25 cellular contexts compared by ENCODE assay signal in the genomic region with DNA sequence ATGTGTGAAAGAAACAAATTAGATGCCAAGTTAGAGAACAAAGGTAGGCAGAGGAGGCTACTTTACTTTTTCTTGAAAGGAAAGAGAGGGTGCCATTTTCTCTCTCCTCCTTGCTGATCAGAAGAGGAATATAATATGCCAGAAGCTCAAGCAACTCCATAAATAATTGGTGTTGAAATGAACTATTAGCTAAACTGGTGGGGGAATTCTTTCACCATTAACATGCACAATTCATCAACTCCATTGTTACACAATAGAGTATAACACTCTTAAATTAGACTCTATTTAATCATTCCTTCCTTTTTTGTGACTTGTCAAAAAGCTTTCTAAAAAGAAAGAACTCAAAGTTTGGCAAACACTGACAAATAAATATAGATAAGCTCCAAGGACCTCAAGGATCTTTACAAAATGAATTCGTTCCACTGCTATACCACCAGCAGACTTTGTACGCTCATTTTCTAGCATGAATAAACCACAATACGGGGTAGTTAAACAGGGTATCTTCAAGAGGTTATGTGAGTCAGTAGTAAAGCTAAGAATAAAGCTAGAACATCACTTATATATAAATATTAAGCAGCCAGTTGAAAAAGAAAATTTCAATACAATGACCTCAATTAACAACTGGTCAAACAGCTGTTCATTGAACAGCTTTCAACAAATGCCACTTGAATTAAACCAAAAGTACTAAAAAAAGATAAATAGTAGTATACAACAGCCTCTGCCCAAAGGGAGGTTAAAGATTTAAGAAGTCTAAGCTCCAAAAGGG.
"Had no signal": no experiment of that assay in that cellular context is flagged by ENCODE, and none has a peak within 500 bp of the region (broad histone marks: within the 10 kb centered on the region; RNA-seq: fewer than 3 reads in every experiment).

No MANE protein-coding gene starts in this region.

- H3K9me3 Mint-ChIP-seq: activated CD4-positive, alpha-beta T cell treated with anti-CD3 and anti-CD28 coated beads, Interleukin-2, amount 10 ng/mL, durations not matched to agents 24 days and 14 days; activated CD8-positive, alpha-beta T cell treated with anti-CD3 and anti-CD28 coated beads for 36 hours; activated naive CD8-positive, alpha-beta T cell treated with anti-CD3 and anti-CD28 coated beads for 36 hours; activated T-helper 17 cell treated with anti-CD3 and anti-CD28 coated beads, Interleukin-2, amount 50 U/mL, for 72 hours; brain; endodermal cell; immature natural killer cell; memory B cell; neural crest cell had no signal

- H3K27me3 ChIP-seq: colonic mucosa, gastrocnemius medialis, thyroid gland had no signal

- H3K27ac Mint-ChIP-seq: activated CD4-positive, alpha-beta T cell treated with anti-CD3 and anti-CD28 coated beads, Interleukin-2, amount 10 ng/mL, durations not matched to agents 24 days and 14 days; activated CD8-positive, alpha-beta T cell treated with anti-CD3 and anti-CD28 coated beads for 36 hours; activated naive CD8-positive, alpha-beta T cell treated with anti-CD3 and anti-CD28 coated beads for 36 hours; activated T-helper 17 cell treated with anti-CD3 and anti-CD28 coated beads, Interleukin-2, amount 50 U/mL, for 72 hours; endodermal cell; immature natural killer cell; memory B cell had no signal

- ATAC-seq: activated CD8-positive, alpha-beta T cell treated with anti-CD3 and anti-CD28 coated beads for 36 hours; activated T-helper 17 cell treated with anti-CD3 and anti-CD28 coated beads, Interleukin-2, amount 50 U/mL, for 72 hours; gastrocnemius medialis; left ventricle myocardium superior; psoas muscle; sciatic nerve had no signal

- H3K36me3 ChIP-seq: colonic mucosa, gastrocnemius medialis, thyroid gland had no signal

- H3K4me3 Mint-ChIP-seq: activated CD4-positive, alpha-beta T cell treated with anti-CD3 and anti-CD28 coated beads, Interleukin-2, amount 10 ng/mL, durations not matched to agents 24 days and 14 days; activated CD8-positive, alpha-beta T cell treated with anti-CD3 and anti-CD28 coated beads for 36 hours; activated naive CD8-positive, alpha-beta T cell treated with anti-CD3 and anti-CD28 coated beads for 36 hours; activated T-helper 17 cell treated with anti-CD3 and anti-CD28 coated beads, Interleukin-2, amount 50 U/mL, for 72 hours; endodermal cell; immature natural killer cell; memory B cell; neural crest cell had no signal

- H3K9me3 ChIP-seq: colonic mucosa, gastrocnemius medialis, psoas muscle, thyroid gland had no signal

- H3K4me3 ChIP-seq: colonic mucosa, gastrocnemius medialis, psoas muscle, thyroid gland had no signal

- DNase-seq: activated CD4-positive, alpha-beta T cell treated with anti-CD3 and anti-CD28 coated beads, Interleukin-2, amount 10 ng/mL, durations not matched to agents 24 days and 14 days; activated CD4-positive, CD25-positive, alpha-beta regulatory T cell; activated CD8-positive, alpha-beta T cell treated with anti-CD3 and anti-CD28 coated beads for 36 hours; activated naive CD4-positive, alpha-beta T cell; activated naive CD8-positive, alpha-beta T cell treated with anti-CD3 and anti-CD28 coated beads for 36 hours; activated T-cell treated with anti-CD3 and anti-CD28 coated beads, Interleukin-2, amount 50 U/mL, for 1 hour; central memory CD4-positive, alpha-beta T cell; colonic mucosa; endodermal cell; gastrocnemius medialis; immature natural killer cell; kidney glomerular epithelial cell; left ventricle myocardium superior; naive B cell; psoas muscle; stimulated activated naive CD4-positive, alpha-beta T cell; T-helper 1 cell; T-helper 9 cell; thyroid gland had no signal

- H3K27ac ChIP-seq: colonic mucosa, epithelial cell of prostate, gastrocnemius medialis, psoas muscle, thyroid gland had no signal

- H3K27me3 Mint-ChIP-seq: activated CD4-positive, alpha-beta T cell treated with anti-CD3 and anti-CD28 coated beads, Interleukin-2, amount 10 ng/mL, durations not matched to agents 24 days and 14 days; activated CD8-positive, alpha-beta T cell treated with anti-CD3 and anti-CD28 coated beads for 36 hours; activated naive CD8-positive, alpha-beta T cell treated with anti-CD3 and anti-CD28 coated beads for 36 hours; activated T-helper 17 cell treated with anti-CD3 and anti-CD28 coated beads, Interleukin-2, amount 50 U/mL, for 72 hours; memory B cell; naive B cell had no signal
